In genomic region chr10:1390200-1390599, GRCh38 we compare ENCODE assay signal across 19 cellular contexts.
DNase-seq lines count a peak whose midpoint lies in the region; ATAC-seq and TF ChIP-seq lines count a peak whose summit lies in the region.
"Had no signal": no experiment of that assay in that cellular context is flagged by ENCODE, and none has a peak within 500 bp of the region (broad histone marks: within the 10 kb centered on the region; RNA-seq: fewer than 3 reads in every experiment).

No MANE protein-coding gene starts in this region.

- no peak for TF ChIP-seq CTCF in right atrium auricular region (IDR thresholded peaks at IDR 0.05)
- no peak for TF ChIP-seq CTCF in heart right ventricle (IDR thresholded peaks at IDR 0.05)
- TF ChIP-seq CTCF in DOHH2 (IDR thresholded peaks at IDR 0.05; ENCODE audit: low read depth, low read length, poor library complexity, severe bottlenecking) = no peak
- no peak for TF ChIP-seq CTCF in osteocyte (IDR thresholded peaks at IDR 0.05)

- peaks cover 8% of the 10 kb centered on the region for H3K36me3 Mint-ChIP-seq in osteocyte (ENCODE audit: unreplicated experiment)
- H3K36me3 Mint-ChIP-seq: CD4-positive, alpha-beta memory T cell had no signal

- H3K27ac Mint-ChIP-seq in osteocyte (ENCODE audit: unreplicated experiment) = no peak overlapping the region
- H3K27ac Mint-ChIP-seq: CD4-positive, alpha-beta memory T cell had no signal

- H3K4me1 ChIP-seq in right atrium auricular region (no peaks in the 10 kb centered on the region), heart right ventricle (no peaks in the 10 kb centered on the region), DOHH2 (ENCODE audit: control insufficient read depth, low read length) (peaks cover 28% of the 10 kb centered on the region)
- H3K4me1 ChIP-seq: A549 had no signal

- H3K4me1 Mint-ChIP-seq in osteocyte (ENCODE audit: unreplicated experiment) = peaks cover 16% of the 10 kb centered on the region
- H3K4me1 Mint-ChIP-seq: CD4-positive, alpha-beta memory T cell had no signal

- no peak overlapping the region for H3K27ac ChIP-seq in right atrium auricular region
- H3K27ac ChIP-seq in heart right ventricle = no peak overlapping the region
- no peak overlapping the region for H3K27ac ChIP-seq in DOHH2 (ENCODE audit: low read depth, low read length)
- H3K27ac ChIP-seq: A549, GM23248 had no signal

- in situ Hi-C loops in ACHN (cut with HindIII; ENCODE audit: low pct_ligation_motif_present, low pct_unique_long_range_greater_than_20kb, low sequenced_read_pairs) = no loop called here

- H3F3A ChIP-seq in DOHH2 (ENCODE audit: control insufficient read depth, insufficient read depth) = no peaks in the 10 kb centered on the region; the same call in 1 of the 2 replicates

- H3K36me3 ChIP-seq in right atrium auricular region (no peaks in the 10 kb centered on the region), heart right ventricle (no peaks in the 10 kb centered on the region), DOHH2 (ENCODE audit: control insufficient read depth, low read length) (no peaks in the 10 kb centered on the region)

- no peak overlapping the region for H3K4me3 Mint-ChIP-seq in osteocyte (ENCODE audit: unreplicated experiment)
- H3K4me3 Mint-ChIP-seq: CD4-positive, alpha-beta memory T cell had no signal

- peak; percentile 16 for DNase-seq in right atrium auricular region (ENCODE audit: low spot score)
- no peak for DNase-seq in heart right ventricle
- peak; percentile 15 for DNase-seq in osteocyte (ENCODE audit: extremely low spot score, unreplicated experiment)
- DNase-seq in NCI-H748 (lab: John Stamatoyannopoulos, UW; ENCODE audit: unreplicated experiment) = no peak
- no peak for DNase-seq in ACHN
- DNase-seq: 8988T; C1 segment of cervical spinal cord; Calu3; CD4-positive, alpha-beta memory T cell; COR-L47; DMS153; EL; GDM1; GM23248; H7; HCEC 1CT had no signal

- ATAC-seq in heart right ventricle = no peak
- ATAC-seq: A549, GM12878 had no signal

- peaks cover 16% of the 10 kb centered on the region for H3K9me3 Mint-ChIP-seq in osteocyte (ENCODE audit: unreplicated experiment)
- H3K9me3 Mint-ChIP-seq: CD4-positive, alpha-beta memory T cell had no signal

- no peaks in the 10 kb centered on the region for H3K9me2 ChIP-seq in DOHH2 (replicated peaks; ENCODE audit: control insufficient read depth, low read length)

- no peaks in the 10 kb centered on the region for H3K27me3 ChIP-seq in right atrium auricular region
- peaks cover 0 to 5% (median 0%) of the 10 kb centered on the region in 7 donors for H3K27me3 ChIP-seq in heart right ventricle
- H3K27me3 ChIP-seq in DOHH2 (ENCODE audit: control insufficient read depth, low read length) = peaks cover 5% of the 10 kb centered on the region; the same call in 1 of the 2 replicates

- H3K4me2 ChIP-seq in DOHH2 (ENCODE audit: low read length) = peak overlapping the region; percentile 37
- H3K4me2 ChIP-seq: A549 had no signal

- intact Hi-C loops in heart right ventricle (cut with DNase I) = no loop called here

- no peaks in the 10 kb centered on the region for H4K20me1 ChIP-seq in DOHH2 (ENCODE audit: control insufficient read depth, insufficient read depth, low read depth, low read length)

- no peaks in the 10 kb centered on the region for H3K27me3 Mint-ChIP-seq in osteocyte (ENCODE audit: unreplicated experiment)
- H3K27me3 Mint-ChIP-seq: CD4-positive, alpha-beta memory T cell had no signal

- WGBS in heart right ventricle, 2 donors = 83 to 86% methylated on average over 3 of the region's 3 CpGs

- H3K4me3 ChIP-seq in right atrium auricular region (no peak overlapping the region), heart right ventricle (no peak overlapping the region), DOHH2 (ENCODE audit: low read length) (no peak overlapping the region)
- H3K4me3 ChIP-seq: A549, GM12878, GM23248 had no signal

- no peaks in the 10 kb centered on the region for H3K79me2 ChIP-seq in DOHH2 (ENCODE audit: control insufficient read depth, low read length)

- H3K9me3 ChIP-seq in right atrium auricular region (peaks cover 0 to 5% of the 10 kb centered on the region in 2 donors), heart right ventricle (peaks cover 0 to 14% (median 3%) of the 10 kb centered on the region in 11 donors), DOHH2 (ENCODE audit: control insufficient read depth, insufficient read depth, low read length) (no peaks in the 10 kb centered on the region; the same call in 1 of the 2 replicates)

Comparison
In these comparisons a context has a peak if more than half of its experiments do, and no peak if none do; other contexts are left out.
1. DNase-seq: peak in right atrium auricular region (single experiment) and osteocyte (single experiment); none in heart right ventricle (0 of 2), NCI-H748 (single experiment) and ACHN (single experiment).